Comparison of ENCODE assay signal across 9 cellular contexts in the genomic region with DNA sequence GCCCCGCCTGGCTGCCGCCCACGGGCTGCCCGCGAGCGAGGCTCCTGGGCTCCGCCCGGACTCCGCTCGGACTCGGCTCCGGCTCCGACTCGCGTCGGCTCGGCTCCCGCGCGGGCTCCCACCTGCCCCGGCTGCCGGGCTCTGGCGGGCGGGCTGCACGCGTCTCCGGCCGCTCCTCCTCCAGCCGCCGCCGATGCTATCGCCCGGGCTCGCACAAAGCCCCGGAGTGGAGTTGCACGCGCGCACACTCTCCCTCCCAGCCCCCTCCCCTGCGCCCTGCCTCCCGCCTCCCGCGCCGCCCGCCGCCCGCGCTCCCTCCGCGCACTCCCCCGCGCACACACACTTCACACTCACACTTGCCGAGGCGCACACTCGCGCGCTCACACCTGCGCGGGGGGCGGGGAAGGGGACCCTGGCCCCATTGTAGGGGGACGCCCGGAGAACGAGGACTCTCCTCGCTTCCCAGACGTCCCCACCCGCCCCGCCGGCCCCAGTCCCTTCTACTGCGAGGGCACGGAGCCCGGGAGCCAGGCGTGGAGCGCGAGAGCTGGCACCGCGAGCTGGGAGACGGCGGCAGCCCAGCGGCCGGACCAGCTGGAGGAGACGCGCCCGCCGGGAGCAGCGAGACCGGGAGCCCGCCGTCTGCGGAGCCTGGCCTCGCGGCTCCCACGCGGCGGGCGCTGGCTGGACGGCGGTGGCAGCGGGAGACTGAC. TPM values are rescaled to one million over a fixed set of nuclear protein-coding genes. Genes with fewer than 3 reads are reported as not detected.
DNase-seq lines count a peak whose midpoint lies in the region; TF ChIP-seq lines count a peak whose summit lies in the region.
"Had no signal": no experiment of that assay in that cellular context is flagged by ENCODE, and none has a peak within 500 bp of the region (broad histone marks: within the 10 kb centered on the region; RNA-seq: fewer than 3 reads in every experiment).

Gene GRIK3 (minus strand): TSS at position 215 of the 713 bp plus-strand sequence. CDS start 407 bp downstream, outside the sequence.

- no peaks in the 10 kb centered on the region for H3K9me3 ChIP-seq in prostate gland

- DNase-seq in GM13977 (ENCODE audit: low spot score) (peak; percentile 25), NCI-H146 (lab: John Stamatoyannopoulos, UW) (peak; percentile 73), ecto neural progenitor cell (ENCODE audit: low spot score) (peak; percentile 77), occipital lobe (lab: John Stamatoyannopoulos, UW) (no peak), activated T-cell treated with anti-CD3 and anti-CD28 coated beads for 4 hours (no peak), germinal center (ENCODE audit: low spot score) (no peak), prostate gland (ENCODE audit: low spot score) (no peak)
- DNase-seq: T-helper 2 cell had no signal

- no peaks in the 10 kb centered on the region for H3K4me1 ChIP-seq in prostate gland (replicated peaks)

- TF ChIP-seq POLR2A in prostate gland (IDR thresholded peaks at IDR 0.05): no peak

- under 1% methylated on average over 55 of the region's 97 CpGs for WGBS in prostate gland

- intact Hi-C loops in prostate gland (cut with DNase I): no loop called here

- TF ChIP-seq CTCF in GM13977 (IDR thresholded peaks at IDR 0.05; ENCODE audit: extremely low read depth, insufficient read depth, missing control alignments): no peak
- TF ChIP-seq CTCF in prostate gland (IDR thresholded peaks at IDR 0.05): no peak

- no peak within 1 kb of the TSS for H3K27ac ChIP-seq in prostate gland

- no peak within 1 kb of the TSS for H3K4me3 ChIP-seq in prostate gland

- peaks cover 53% of the 10 kb centered on the region for H3K27me3 ChIP-seq in prostate gland (replicated peaks; ENCODE audit: insufficient read depth)

- H3K36me3 ChIP-seq in prostate gland: no peaks in the 10 kb centered on the region

- in situ Hi-C loops in GM13977 (cut with MboI; ENCODE audit: low pct_unique_long_range_greater_than_20kb, low sequenced_read_pairs, unreplicated experiment): no loop called here

RNA-seq across cellular contexts. Expression of gene GRIK3, which starts in this region (rescaled TPM):
- 32.0 TPM for total RNA-seq in occipital lobe
- 1 to 10 TPM in 1 of 2 donors, under 1 TPM in 1; 0.36 to 5.9 TPM for total RNA-seq in prostate gland
- total RNA-seq: dermis microvascular lymphatic vessel endothelial cell had no signal

Comparison
In these comparisons a context has a peak if more than half of its experiments do, and no peak if none do; other contexts are left out.
1. DNase-seq: peak in GM13977 (single experiment), NCI-H146 (single experiment) and ecto neural progenitor cell (single experiment); none in occipital lobe (single experiment), activated T-cell treated with anti-CD3 and anti-CD28 coated beads for 4 hours (single experiment), germinal center (single experiment) and prostate gland (single experiment).